9 cellular contexts compared by ENCODE assay signal in genomic region chr14:88668448-88669116, GRCh38.
DNase-seq lines count a peak whose midpoint lies in the region; ATAC-seq and TF ChIP-seq lines count a peak whose summit lies in the region.
"Had no signal": no experiment of that assay in that cellular context is flagged by ENCODE, and none has a peak within 500 bp of the region (broad histone marks: within the 10 kb centered on the region; RNA-seq: fewer than 3 reads in every experiment).

No MANE protein-coding gene starts in this region.

- no peak for DNase-seq in NAMALWA (ENCODE audit: low spot score)
- DNase-seq in activated CD4-positive, alpha-beta T cell treated with anti-CD3 and anti-CD28 coated beads, Interleukin-2, amount 50 U/mL, for 1 hour: no peak
- no peak for DNase-seq in NCI-H187 (lab: John Stamatoyannopoulos, UW)
- DNase-seq: activated T-cell treated with anti-CD3 and anti-CD28 coated beads for 4 hours had no signal

- peak; percentile 58 for ATAC-seq in GM19324 (IDR thresholded peaks at IDR 0.05; ENCODE audit: low FRiP score, unreplicated experiment)
- ATAC-seq in HG02678 (IDR thresholded peaks at IDR 0.05; ENCODE audit: unreplicated experiment): peak; percentile 63
- ATAC-seq in stimulated activated memory B cell treated with anti-CD40 and anti-IgM and Interleukin-4, amounts not matched to agents 10 μg/mL and 1 μg/mL and 100 μg/mL, for 72 hours: peak; percentile 86

- no peak overlapping the region for H3K4me3 ChIP-seq in Loucy (ENCODE audit: low read length, poor library complexity, severe bottlenecking)
- H3K4me3 ChIP-seq: SJSA1 had no signal

- no peak overlapping the region for H3K4me2 ChIP-seq in Loucy (ENCODE audit: low read depth, low read length, poor library complexity, severe bottlenecking)

- no peaks in the 10 kb centered on the region for H3K36me3 ChIP-seq in Loucy (ENCODE audit: insufficient read depth, low read length)
- H3K36me3 ChIP-seq: SJSA1 had no signal

- H3K9ac ChIP-seq in Loucy (ENCODE audit: low read depth, low read length, poor library complexity, severe bottlenecking): no peak overlapping the region

- no peaks in the 10 kb centered on the region for H4K20me1 ChIP-seq in Loucy (ENCODE audit: insufficient read depth, low read length, poor library complexity, severe bottlenecking)

- peaks cover 14% of the 10 kb centered on the region for H3K9me3 Mint-ChIP-seq in stimulated activated memory B cell treated with anti-CD40 and anti-IgM and Interleukin-4, amounts not matched to agents 10 μg/mL and 1 μg/mL and 100 μg/mL, for 72 hours

- H3K27me3 Mint-ChIP-seq in stimulated activated memory B cell treated with anti-CD40 and anti-IgM and Interleukin-4, amounts not matched to agents 10 μg/mL and 1 μg/mL and 100 μg/mL, for 72 hours: no peaks in the 10 kb centered on the region

- peak overlapping the region; percentile 84 for H2AFZ ChIP-seq in Loucy (ENCODE audit: low read length)

- H3K27me3 ChIP-seq in Loucy (ENCODE audit: insufficient read depth, low read length, poor library complexity, severe bottlenecking): no peaks in the 10 kb centered on the region
- H3K27me3 ChIP-seq: SJSA1 had no signal

- peaks cover 34% of the 10 kb centered on the region for H3K36me3 Mint-ChIP-seq in stimulated activated memory B cell treated with anti-CD40 and anti-IgM and Interleukin-4, amounts not matched to agents 10 μg/mL and 1 μg/mL and 100 μg/mL, for 72 hours

- H3F3A ChIP-seq in Loucy (ENCODE audit: low read depth): no peaks in the 10 kb centered on the region

- no peak for TF ChIP-seq CTCF in Loucy (conservative IDR thresholded peaks at IDR 0.05; ENCODE audit: low read length)

- peaks cover 41% of the 10 kb centered on the region for H3K4me1 Mint-ChIP-seq in stimulated activated memory B cell treated with anti-CD40 and anti-IgM and Interleukin-4, amounts not matched to agents 10 μg/mL and 1 μg/mL and 100 μg/mL, for 72 hours

- no peaks in the 10 kb centered on the region for H3K4me1 ChIP-seq in Loucy (ENCODE audit: insufficient read depth, low read length, poor library complexity, severe bottlenecking)
- H3K4me1 ChIP-seq: SJSA1 had no signal

- no peaks in the 10 kb centered on the region for H3K79me2 ChIP-seq in Loucy (ENCODE audit: insufficient read depth, low read length)

- no peaks in the 10 kb centered on the region for H3K9me2 ChIP-seq in Loucy (replicated peaks; ENCODE audit: low read depth, low read length)

- H3K9me3 ChIP-seq in Loucy (ENCODE audit: insufficient read depth, low read depth, low read length): no peaks in the 10 kb centered on the region
- H3K9me3 ChIP-seq: SJSA1 had no signal

- peak overlapping the region; percentile 58 for H3K4me3 Mint-ChIP-seq in stimulated activated memory B cell treated with anti-CD40 and anti-IgM and Interleukin-4, amounts not matched to agents 10 μg/mL and 1 μg/mL and 100 μg/mL, for 72 hours

- peak overlapping the region; percentile 61 for H3K27ac Mint-ChIP-seq in stimulated activated memory B cell treated with anti-CD40 and anti-IgM and Interleukin-4, amounts not matched to agents 10 μg/mL and 1 μg/mL and 100 μg/mL, for 72 hours
